Comparison of ENCODE assay signal across 8 cellular contexts in the genomic region with DNA sequence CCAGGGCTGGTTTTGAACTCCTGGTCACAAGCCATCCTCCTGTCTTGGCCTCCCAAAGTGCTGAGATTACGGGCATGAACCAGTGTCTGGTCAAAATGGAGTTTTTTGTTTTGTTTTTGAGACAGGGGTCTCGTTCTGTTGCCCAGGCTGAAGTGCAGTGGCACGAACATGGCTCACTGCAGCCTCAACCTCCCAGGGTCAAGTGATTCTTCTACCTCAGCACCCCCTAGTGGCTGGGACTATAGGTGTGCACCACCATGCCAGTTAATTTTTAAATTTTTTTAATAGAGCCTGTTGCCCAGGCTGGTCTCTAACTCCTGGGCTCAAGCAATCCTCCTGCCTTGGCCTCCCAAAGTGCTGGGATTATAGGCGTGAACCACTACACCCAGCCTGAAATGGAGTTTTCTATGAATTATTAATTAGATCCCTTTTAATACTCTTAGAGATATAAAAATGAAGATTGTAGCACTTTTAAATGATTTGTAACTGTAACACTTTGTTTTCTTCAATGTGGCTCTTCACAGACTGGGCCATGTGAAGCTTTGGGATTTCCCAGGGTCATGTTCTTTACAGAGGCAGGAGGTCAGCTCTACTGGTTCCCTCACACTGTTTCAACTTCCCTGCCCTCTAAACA. TPM values are rescaled to one million over a fixed set of nuclear protein-coding genes. Genes with fewer than 3 reads are reported as not detected.
A peak's percentile ranks its signal among the peaks of the same experiment; 100 is the strongest.
DNase-seq lines count a peak whose midpoint lies in the region; ATAC-seq, FAIRE-seq and TF ChIP-seq lines count a peak whose summit lies in the region.

No MANE protein-coding gene starts in this region.

- TF ChIP-seq CTCF in bronchial epithelial cell (IDR thresholded peaks at IDR 0.05; ENCODE audit: insufficient read depth, low read length, severe bottlenecking) (peak; percentile 53), neural crest cell (conservative IDR thresholded peaks at IDR 0.05) (peak; percentile 58)

- ATAC-seq in GM18517 (IDR thresholded peaks at IDR 0.05; ENCODE audit: unreplicated experiment), result no peak

- in situ Hi-C loops in G401 (cut with HindIII; ENCODE audit: low sequenced_read_pairs), result no loop called here

- no peak overlapping the region for H3K4me3 Mint-ChIP-seq in neural crest cell

- H3K9me3 Mint-ChIP-seq in neural crest cell, result no peaks in the 10 kb centered on the region

- no peaks in the 10 kb centered on the region for H3K36me3 Mint-ChIP-seq in neural crest cell (ENCODE audit: low read depth)

- H3K36me3 ChIP-seq in bronchial epithelial cell (ENCODE audit: control insufficient read depth, insufficient read depth, low read length), result no peaks in the 10 kb centered on the region

- H3K27me3 Mint-ChIP-seq in neural crest cell (ENCODE audit: low read depth), result no peaks in the 10 kb centered on the region

- no peak for FAIRE-seq in bronchial epithelial cell (lab: Jason Lieb, UNC)

- H3K27me3 ChIP-seq in bronchial epithelial cell (ENCODE audit: control insufficient read depth, insufficient read depth, low read length), result no peaks in the 10 kb centered on the region

- H3K4me3 ChIP-seq in bronchial epithelial cell (ENCODE audit: low read depth, low read length), result no peak overlapping the region

- DNase-seq in G401 (ENCODE audit: low spot score) (peak; percentile 11), LHCN-M2 (ENCODE audit: low read depth) (peak; percentile 57), bronchial epithelial cell (ENCODE audit: low read depth) (no peak), neural crest cell (ENCODE audit: low read depth, low spot score) (peak; percentile 17), glomerular visceral epithelial cell (ENCODE audit: extremely low spot score) (no peak), NCI-H345 treated with DMSO at 0.1 percent for 48 hours (lab: John Stamatoyannopoulos, UW; ENCODE audit: unreplicated experiment) (no peak), ureter (ENCODE audit: low spot score) (no peak)

- no peak overlapping the region for H3K27ac Mint-ChIP-seq in neural crest cell (ENCODE audit: unreplicated experiment)

- peaks cover 12% of the 10 kb centered on the region for H3K4me1 Mint-ChIP-seq in neural crest cell

RNA-seq across cellular contexts. Expression of gene SPARC, which starts 32.6 kb away (rescaled TPM):
- total RNA-seq in G401 (2014; rRNA removed; shearing (Covaris generic)), result 194 and 247 TPM in 2 replicates
- 797 and 1,163 TPM in 2 replicates for total RNA-seq in LHCN-M2 (2014; rRNA removed)
- 2,613 TPM for polyA plus RNA-seq in LHCN-M2 (2012)
- total RNA-seq in bronchial epithelial cell, result 10.5 and 22.6 TPM in 2 replicates
- 422 and 435 TPM in 2 replicates for total RNA-seq in neural crest cell
- 483 TPM for total RNA-seq in ureter

RNA-seq across cellular contexts. Expression of gene ATOX1, which starts 39.1 kb away (rescaled TPM):
- 53.7 and 112 TPM in 2 replicates for total RNA-seq in G401 (2014; rRNA removed; shearing (Covaris generic))
- total RNA-seq in LHCN-M2 (2014; rRNA removed) (86.4 and 119 TPM in 2 replicates), bronchial epithelial cell (26.9 and 61.4 TPM in 2 replicates), neural crest cell (82.4 and 84.6 TPM in 2 replicates), ureter (88.6 TPM)
- 415 TPM for polyA plus RNA-seq in LHCN-M2 (2012)

RNA-seq across cellular contexts. Expression of gene G3BP1, which starts 52.4 kb away (rescaled TPM):
- total RNA-seq in G401 (2014; rRNA removed; shearing (Covaris generic)), result 87.3 and 132 TPM in 2 replicates
- total RNA-seq in LHCN-M2 (2014; rRNA removed) (203 and 204 TPM in 2 replicates), bronchial epithelial cell (178 and 242 TPM in 2 replicates), neural crest cell (309 and 317 TPM in 2 replicates), ureter (209 TPM)
- 133 TPM for polyA plus RNA-seq in LHCN-M2 (2012)

Comparison
In these comparisons a context has a peak if more than half of its experiments do, and no peak if none do; other contexts are left out.
1. DNase-seq: peak in G401 (single experiment), LHCN-M2 (single experiment) and neural crest cell (single experiment); none in bronchial epithelial cell (single experiment), glomerular visceral epithelial cell (single experiment), NCI-H345 treated with DMSO at 0.1 percent for 48 hours (single experiment) and ureter (single experiment).